ENCODE assay signal across 26 cellular contexts in the genomic region with DNA sequence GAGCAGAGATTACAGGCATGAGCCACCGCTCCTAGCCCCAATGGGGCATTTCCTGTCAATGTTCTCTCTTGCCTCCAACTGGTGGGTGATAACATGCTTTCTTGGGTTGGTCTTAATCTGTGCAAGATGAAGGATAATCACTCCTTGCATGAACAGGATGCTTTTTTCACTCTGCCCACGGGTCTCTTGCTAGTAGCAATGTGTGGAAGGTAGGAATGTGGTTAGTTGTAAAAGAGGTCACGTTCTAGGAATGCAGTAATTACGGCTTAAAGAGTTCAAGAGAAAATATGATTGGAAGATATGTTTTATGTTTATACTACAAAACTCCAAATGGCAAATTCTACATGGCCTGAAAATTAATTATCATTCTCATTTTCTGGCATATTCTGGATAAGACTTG. TPM values are rescaled to one million over a fixed set of nuclear protein-coding genes. Genes with fewer than 3 reads are reported as not detected.
"Had no signal": no experiment of that assay in that cellular context is flagged by ENCODE, and none has a peak within 500 bp of the region (broad histone marks: within the 10 kb centered on the region; RNA-seq: fewer than 3 reads in every experiment).

No MANE protein-coding gene starts in this region.

- H3K27ac ChIP-seq: dorsolateral prefrontal cortex, gastroesophageal sphincter, psoas muscle, right lobe of liver, tibial artery, upper lobe of right lung, vagina had no signal

- H3K36me3 ChIP-seq: gastroesophageal sphincter, right lobe of liver, tibial artery, upper lobe of right lung, vagina had no signal

- H3K9me3 Mint-ChIP-seq: immature natural killer cell; nephron; stimulated activated memory B cell treated with anti-CD40 and anti-IgM and Interleukin-4, amounts not matched to agents 10 μg/mL and 1 μg/mL and 100 μg/mL, for 72 hours; stimulated activated naive CD8-positive, alpha-beta T cell treated with anti-CD3 and anti-CD28 coated beads, Interleukin-15, Interleukin-2, amounts not matched to agents 100 ng/mL and 50 ng/mL, for 24 hours had no signal

- H3K4me1 Mint-ChIP-seq: immature natural killer cell, nephron had no signal

- ATAC-seq: gastroesophageal sphincter; left colon; left ventricle myocardium superior; psoas muscle; right lobe of liver; stimulated activated memory B cell treated with anti-CD40 and anti-IgM and Interleukin-4, amounts not matched to agents 10 μg/mL and 1 μg/mL and 100 μg/mL, for 72 hours; upper lobe of right lung had no signal

- H3K27me3 ChIP-seq: right lobe of liver, upper lobe of right lung, vagina had no signal

- H3K9me3 ChIP-seq: gastroesophageal sphincter, psoas muscle, right lobe of liver, tibial artery, upper lobe of right lung, vagina had no signal

- H3K27me3 Mint-ChIP-seq: naive B cell; stimulated activated memory B cell treated with anti-CD40 and anti-IgM and Interleukin-4, amounts not matched to agents 10 μg/mL and 1 μg/mL and 100 μg/mL, for 72 hours; stimulated activated naive CD8-positive, alpha-beta T cell treated with anti-CD3 and anti-CD28 coated beads, Interleukin-15, Interleukin-2, amounts not matched to agents 100 ng/mL and 50 ng/mL, for 24 hours had no signal

- DNase-seq: cortex of kidney; dorsolateral prefrontal cortex; effector CD8-positive, alpha-beta T cell; foreskin fibroblast; glutamatergic neuron; immature natural killer cell; left colon; left ventricle myocardium superior; mesenchymal stem cell; naive B cell; psoas muscle; retina; right lobe of liver; stimulated activated CD4-positive, alpha-beta T cell treated with anti-CD3 and anti-CD28 coated beads, Interleukin-4, amount 100 ng/mL, for 24 hours; tibial artery; upper lobe of right lung had no signal

- H3K4me1 ChIP-seq: gastroesophageal sphincter, psoas muscle, right lobe of liver, tibial artery, upper lobe of right lung, vagina had no signal

- H3K4me3 Mint-ChIP-seq: immature natural killer cell; naive B cell; nephron; stimulated activated memory B cell treated with anti-CD40 and anti-IgM and Interleukin-4, amounts not matched to agents 10 μg/mL and 1 μg/mL and 100 μg/mL, for 72 hours; stimulated activated naive CD8-positive, alpha-beta T cell treated with anti-CD3 and anti-CD28 coated beads, Interleukin-15, Interleukin-2, amounts not matched to agents 100 ng/mL and 50 ng/mL, for 24 hours had no signal

- H3K27ac Mint-ChIP-seq: naive B cell; stimulated activated memory B cell treated with anti-CD40 and anti-IgM and Interleukin-4, amounts not matched to agents 10 μg/mL and 1 μg/mL and 100 μg/mL, for 72 hours; stimulated activated naive CD8-positive, alpha-beta T cell treated with anti-CD3 and anti-CD28 coated beads, Interleukin-15, Interleukin-2, amounts not matched to agents 100 ng/mL and 50 ng/mL, for 24 hours had no signal

- H3K36me3 Mint-ChIP-seq: immature natural killer cell; naive B cell; stimulated activated memory B cell treated with anti-CD40 and anti-IgM and Interleukin-4, amounts not matched to agents 10 μg/mL and 1 μg/mL and 100 μg/mL, for 72 hours had no signal

- H3K4me3 ChIP-seq: dorsolateral prefrontal cortex, gastroesophageal sphincter, lung, psoas muscle, right lobe of liver, tibial artery, upper lobe of right lung, vagina had no signal

RNA-seq across cellular contexts. Expression of gene RNASE10, which starts 10.5 kb away (rescaled TPM):
- total RNA-seq: kidney epithelial cell, omental fat pad, temporal lobe, vagina had no signal
- polyA plus RNA-seq: immature natural killer cell had no signal

RNA-seq across cellular contexts. Expression of gene RNASE9, which starts 45.0 kb away (rescaled TPM):
- total RNA-seq: dorsolateral prefrontal cortex, kidney epithelial cell, left colon, left ventricle myocardium superior, lung, omental fat pad, psoas muscle, right lobe of liver, temporal lobe, upper lobe of right lung, vagina had no signal
- polyA plus RNA-seq: esophagus, immature natural killer cell, lung, psoas muscle had no signal
